In genomic region chrX:112997991-112998390, GRCh38 we compare ENCODE assay signal across 21 cellular contexts.
"Had no signal": no experiment of that assay in that cellular context is flagged by ENCODE, and none has a peak within 500 bp of the region (broad histone marks: within the 10 kb centered on the region; RNA-seq: fewer than 3 reads in every experiment).

No MANE protein-coding gene starts in this region.

- H3K4me3 Mint-ChIP-seq: central memory CD8-positive, alpha-beta T cell; immature natural killer cell; memory B cell; naive B cell; stimulated activated naive B cell treated with anti-CD40 and anti-IgM and Interleukin-4, amounts not matched to agents 10 μg/mL and 1 μg/mL and 100 μg/mL, for 72 hours; stimulated activated naive CD8-positive, alpha-beta T cell treated with anti-CD3 and anti-CD28 coated beads, Interleukin-15, amount 100 ng/mL, for 72 hours had no signal

- H3K27ac Mint-ChIP-seq: memory B cell; stimulated activated naive B cell treated with anti-CD40 and anti-IgM and Interleukin-4, amounts not matched to agents 10 μg/mL and 1 μg/mL and 100 μg/mL, for 72 hours; stimulated activated naive CD8-positive, alpha-beta T cell treated with anti-CD3 and anti-CD28 coated beads, Interleukin-15, amount 100 ng/mL, for 72 hours had no signal

- ATAC-seq: esophagus mucosa; heart left ventricle; left lung; lower lobe of right lung; right lobe of liver; stimulated activated naive B cell treated with anti-CD40 and anti-IgM and Interleukin-4, amounts not matched to agents 10 μg/mL and 1 μg/mL and 100 μg/mL, for 72 hours; stimulated activated naive CD8-positive, alpha-beta T cell treated with anti-CD3 and anti-CD28 coated beads, Interleukin-15, amount 100 ng/mL, for 72 hours had no signal

- H3K9me3 Mint-ChIP-seq: central memory CD8-positive, alpha-beta T cell; memory B cell; stimulated activated naive B cell treated with anti-CD40 and anti-IgM and Interleukin-4, amounts not matched to agents 10 μg/mL and 1 μg/mL and 100 μg/mL, for 72 hours; stimulated activated naive CD8-positive, alpha-beta T cell treated with anti-CD3 and anti-CD28 coated beads, Interleukin-15, amount 100 ng/mL, for 72 hours had no signal

- H3K27me3 ChIP-seq: ovary, testis, tibial nerve had no signal

- H3K36me3 Mint-ChIP-seq: immature natural killer cell; memory B cell; naive B cell; stimulated activated naive B cell treated with anti-CD40 and anti-IgM and Interleukin-4, amounts not matched to agents 10 μg/mL and 1 μg/mL and 100 μg/mL, for 72 hours had no signal

- DNase-seq: cortex of kidney; dorsolateral prefrontal cortex; effector CD8-positive, alpha-beta T cell; heart left ventricle; hypothalamus; immature natural killer cell; left lung; lower lobe of right lung; naive B cell; nucleus accumbens; ovary; right lobe of liver; stimulated activated CD4-positive, alpha-beta T cell treated with anti-CD3 and anti-CD28 coated beads, Interleukin-2, amount 100 ng/mL, for 24 hours; stimulated activated CD4-positive, alpha-beta T cell treated with anti-CD3 and anti-CD28 coated beads, Interleukin-4, amount 100 ng/mL, for 4 hours; stimulated activated naive B cell treated with anti-CD40 and anti-IgM and Interleukin-4, amounts not matched to agents 10 μg/mL and 1 μg/mL and 100 μg/mL, for 72 hours; stimulated activated naive CD8-positive, alpha-beta T cell treated with anti-CD3 and anti-CD28 coated beads, Interleukin-15, amount 100 ng/mL, for 72 hours; testis had no signal

- H3K9me3 ChIP-seq: left lung, lower lobe of right lung, ovary, right lobe of liver, testis, tibial nerve had no signal

- H3K27ac ChIP-seq: dorsolateral prefrontal cortex, heart left ventricle, left lung, lower lobe of right lung, ovary, right lobe of liver, testis, tibial nerve had no signal

- H3K4me1 ChIP-seq: heart left ventricle, left lung, lower lobe of right lung, right lobe of liver, testis, tibial nerve had no signal

- H3K36me3 ChIP-seq: heart left ventricle, left lung, lower lobe of right lung, ovary, right lobe of liver, tibial nerve had no signal

- H3K4me3 ChIP-seq: dorsolateral prefrontal cortex, heart left ventricle, left lung, lower lobe of right lung, ovary, right lobe of liver, testis, tibial nerve had no signal

- H3K27me3 Mint-ChIP-seq: central memory CD8-positive, alpha-beta T cell; stimulated activated naive CD8-positive, alpha-beta T cell treated with anti-CD3 and anti-CD28 coated beads, Interleukin-15, amount 100 ng/mL, for 72 hours had no signal

- H3K4me1 Mint-ChIP-seq: central memory CD8-positive, alpha-beta T cell; memory B cell; naive B cell; stimulated activated naive B cell treated with anti-CD40 and anti-IgM and Interleukin-4, amounts not matched to agents 10 μg/mL and 1 μg/mL and 100 μg/mL, for 72 hours; stimulated activated naive CD8-positive, alpha-beta T cell treated with anti-CD3 and anti-CD28 coated beads, Interleukin-15, amount 100 ng/mL, for 72 hours had no signal
